ENCODE assay signal across 29 cellular contexts in the genomic region with DNA sequence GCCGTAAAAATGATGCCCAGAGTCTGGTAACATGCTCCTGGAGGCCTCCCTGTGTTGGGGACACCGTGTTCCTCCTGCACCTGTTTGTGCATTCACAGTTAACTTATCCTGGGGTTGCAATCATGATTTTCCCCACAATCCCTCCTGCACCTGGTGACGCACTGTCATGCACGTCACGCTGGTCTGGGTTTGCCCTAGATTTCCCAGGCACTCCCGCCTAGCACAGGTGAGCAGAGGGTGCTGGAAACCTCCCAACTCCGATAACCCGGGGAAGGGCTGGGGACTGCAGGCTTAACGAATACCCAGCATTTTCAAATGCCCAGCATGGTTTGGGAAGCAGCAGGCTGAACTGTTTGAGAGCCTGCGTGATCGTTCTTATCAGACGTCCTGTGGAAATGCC.
"Had no signal": no experiment of that assay in that cellular context is flagged by ENCODE, and none has a peak within 500 bp of the region (broad histone marks: within the 10 kb centered on the region; RNA-seq: fewer than 3 reads in every experiment).

No MANE protein-coding gene starts in this region.

- H3K9me3 Mint-ChIP-seq: activated CD4-positive, alpha-beta T cell treated with anti-CD3 and anti-CD28 coated beads, Interleukin-2, amount 10 ng/mL, durations not matched to agents 24 days and 14 days; activated CD8-positive, alpha-beta T cell treated with anti-CD3 and anti-CD28 coated beads for 36 hours; activated naive CD8-positive, alpha-beta T cell treated with anti-CD3 and anti-CD28 coated beads for 36 hours; activated T-cell treated with anti-CD3 and anti-CD28 coated beads, Interleukin-2, amount 50 U/mL, for 24 hours; activated T-helper 2 cell treated with anti-CD3 and anti-CD28 coated beads, Interferon-gamma antibody, Interleukin-2, Interleukin-4, amounts not matched to agents 10 μg/mL and 5 μg/mL and 100 μg/mL, durations not matched to agents 14 hours and 24 hours and 36 hours; central memory CD8-positive, alpha-beta T cell had no signal

- H3K36me3 Mint-ChIP-seq: activated naive CD8-positive, alpha-beta T cell treated with anti-CD3 and anti-CD28 coated beads for 36 hours had no signal

- H3K27me3 ChIP-seq: cardiac muscle cell, MG63, SJCRH30 had no signal

- H3K27me3 Mint-ChIP-seq: activated CD4-positive, alpha-beta T cell treated with anti-CD3 and anti-CD28 coated beads, Interleukin-2, amount 10 ng/mL, durations not matched to agents 24 days and 14 days; central memory CD8-positive, alpha-beta T cell had no signal

- H3K9me3 ChIP-seq: MG63, SJCRH30 had no signal

- H3K27ac ChIP-seq: cardiac muscle cell, SJCRH30, SK-N-MC had no signal

- DNase-seq: activated CD4-positive, alpha-beta T cell treated with anti-CD3 and anti-CD28 coated beads, Interleukin-2, amount 10 ng/mL, durations not matched to agents 24 days and 14 days; activated CD4-positive, alpha-beta T cell treated with anti-CD3 and anti-CD28 coated beads, Interleukin-2, amount 50 U/mL, for 4 hours; activated CD8-positive, alpha-beta T cell treated with anti-CD3 and anti-CD28 coated beads for 36 hours; activated naive CD4-positive, alpha-beta T cell; activated naive CD4-positive, alpha-beta T cell treated with anti-CD3 and anti-CD28 coated beads, Interleukin-2, amount 50 U/mL, for 16 hours; activated naive CD8-positive, alpha-beta T cell treated with anti-CD3 and anti-CD28 coated beads for 36 hours; activated T-cell treated with anti-CD3 and anti-CD28 coated beads, Interleukin-2, amount 50 U/mL, for 24 hours; amniotic stem cell; aorta; Kasumi-1; KG1; MG63; NCI-H1048; NCI-H1105 treated with DMSO at 0.1 percent for 48 hours; NCI-H1436; NCI-H1694; NCI-H1930; NCI-H2081 treated with DMSO at 0.1 percent for 48 hours; NCI-H226; NCI-H446 treated with DMSO at 0.1 percent for 48 hours; NCI-H524 treated with DMSO at 0.1 percent for 48 hours; OCI-M1; Right ventricle myocardium superior; SJCRH30; T1000 had no signal

- H3K4me1 Mint-ChIP-seq: activated CD4-positive, alpha-beta T cell treated with anti-CD3 and anti-CD28 coated beads, Interleukin-2, amount 10 ng/mL, durations not matched to agents 24 days and 14 days; activated naive CD8-positive, alpha-beta T cell treated with anti-CD3 and anti-CD28 coated beads for 36 hours; central memory CD8-positive, alpha-beta T cell had no signal

- H3K27ac Mint-ChIP-seq: activated CD4-positive, alpha-beta T cell treated with anti-CD3 and anti-CD28 coated beads, Interleukin-2, amount 10 ng/mL, durations not matched to agents 24 days and 14 days; activated CD8-positive, alpha-beta T cell treated with anti-CD3 and anti-CD28 coated beads for 36 hours; activated naive CD8-positive, alpha-beta T cell treated with anti-CD3 and anti-CD28 coated beads for 36 hours; activated T-cell treated with anti-CD3 and anti-CD28 coated beads, Interleukin-2, amount 50 U/mL, for 24 hours; activated T-helper 2 cell treated with anti-CD3 and anti-CD28 coated beads, Interferon-gamma antibody, Interleukin-2, Interleukin-4, amounts not matched to agents 10 μg/mL and 5 μg/mL and 100 μg/mL, durations not matched to agents 14 hours and 24 hours and 36 hours had no signal

- H3K36me3 ChIP-seq: cardiac muscle cell, MG63, SJCRH30 had no signal

- H3K4me3 ChIP-seq: cardiac muscle cell, MG63, SJCRH30, SK-N-MC had no signal

- H3K4me1 ChIP-seq: SJCRH30 had no signal

- H3K4me3 Mint-ChIP-seq: activated CD4-positive, alpha-beta T cell treated with anti-CD3 and anti-CD28 coated beads, Interleukin-2, amount 10 ng/mL, durations not matched to agents 24 days and 14 days; activated CD8-positive, alpha-beta T cell treated with anti-CD3 and anti-CD28 coated beads for 36 hours; activated naive CD8-positive, alpha-beta T cell treated with anti-CD3 and anti-CD28 coated beads for 36 hours; activated T-cell treated with anti-CD3 and anti-CD28 coated beads, Interleukin-2, amount 50 U/mL, for 24 hours; central memory CD8-positive, alpha-beta T cell had no signal
